In the genomic region with DNA sequence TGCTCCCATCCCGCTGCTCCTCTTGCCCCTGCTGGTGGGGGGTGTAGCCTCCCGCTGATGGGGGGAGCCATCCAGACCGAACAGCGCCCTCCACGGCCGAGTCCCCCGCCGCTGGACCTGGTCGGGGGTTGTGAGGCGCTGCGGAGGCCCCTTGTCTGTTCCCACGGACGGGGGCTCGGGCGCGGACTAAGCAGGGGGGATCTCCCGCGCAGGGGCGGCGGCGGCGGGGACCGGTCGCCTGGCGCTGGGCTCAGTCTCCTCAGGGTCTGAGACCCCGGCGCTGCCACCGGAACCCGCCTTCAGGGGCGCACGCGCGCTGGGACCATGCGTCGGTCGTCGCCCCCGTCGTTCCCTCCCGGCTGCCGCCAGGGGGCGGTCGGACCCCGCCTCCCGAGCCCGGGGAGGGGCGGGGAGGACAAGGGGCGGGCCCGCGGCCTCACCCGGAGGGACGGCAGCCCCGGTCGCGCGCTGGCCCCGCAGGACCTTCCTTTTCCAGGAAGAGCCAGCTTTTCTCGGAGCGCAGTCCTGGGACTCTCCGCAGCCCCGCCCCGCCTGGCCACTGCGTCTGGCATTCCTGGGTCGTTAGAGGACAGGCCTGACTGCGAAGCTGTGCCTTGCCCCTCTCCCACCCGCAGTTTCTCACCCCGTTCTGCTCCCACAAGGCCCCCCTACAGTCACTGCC, we compare ENCODE assay signal across 7 cellular contexts. TPM values are rescaled to one million over a fixed set of nuclear protein-coding genes. Genes with fewer than 3 reads are reported as not detected.
DNase-seq lines count a peak whose midpoint lies in the region; ATAC-seq and TF ChIP-seq lines count a peak whose summit lies in the region.

No MANE protein-coding gene starts in this region.

- H3K9me3 ChIP-seq in iPS-18a (ENCODE audit: control insufficient read depth, low read depth, low read length): no peaks in the 10 kb centered on the region
- no peaks in the 10 kb centered on the region for H3K9me3 ChIP-seq in skeletal muscle tissue (ENCODE audit: control insufficient read depth in 3 of 3, low read length in 3 of 3)

- H3K27me3 ChIP-seq in brain microvascular endothelial cell (replicated peaks) (no peaks in the 10 kb centered on the region), iPS-18a (ENCODE audit: control insufficient read depth, insufficient read depth, low read length) (peaks cover 8% of the 10 kb centered on the region), skeletal muscle tissue (ENCODE audit: control insufficient read depth in 3 of 3, insufficient read depth in 3 of 3, low read length in 3 of 3) (no peaks in the 10 kb centered on the region)

- H3K4me1 ChIP-seq in iPS-18a (ENCODE audit: control insufficient read depth, low read depth, low read length) (peaks cover 9% of the 10 kb centered on the region), skeletal muscle tissue (ENCODE audit: control insufficient read depth in 3 of 3, insufficient read depth in 3 of 3, low read length in 3 of 3) (peaks cover 23 to 35% (median 27%) of the 10 kb centered on the region in 3 donors)

- peak overlapping the region; percentile 98 for H3K4me3 ChIP-seq in GM12865 (ENCODE audit: low read depth, low read length)
- peak overlapping the region; percentile 80 for H3K4me3 ChIP-seq in brain microvascular endothelial cell (ENCODE audit: low read depth, low read length)
- peak overlapping the region; percentile 69 for H3K4me3 ChIP-seq in iPS-18a (ENCODE audit: low read length)
- peak overlapping the region; percentile 77 to 91 (median 81) for H3K4me3 ChIP-seq in skeletal muscle tissue (ENCODE audit: low read length in 3 of 3)

- TF ChIP-seq CTCF in GM12865 (IDR thresholded peaks at IDR 0.05; ENCODE audit: insufficient read depth, low read depth, low read length, missing control alignments) (peak; percentile 89), brain microvascular endothelial cell (IDR thresholded peaks at IDR 0.05; ENCODE audit: low read depth, low read length, missing control alignments) (peak; percentile 56)

- H3K27ac ChIP-seq in brain microvascular endothelial cell (peak overlapping the region; percentile 34), iPS-18a (ENCODE audit: low read length) (no peak overlapping the region), skeletal muscle tissue (ENCODE audit: low read depth, low read length) (peak overlapping the region; percentile 80)

- H3K9ac ChIP-seq in iPS-18a (ENCODE audit: low read length) (peak overlapping the region; percentile 54), skeletal muscle tissue (ENCODE audit: low read depth in 1 of 3, low read length in 3 of 3) (peak overlapping the region; percentile 77 to 90 (median 77))

- in situ Hi-C loops in brain microvascular endothelial cell (cut with HindIII; ENCODE audit: low pct_ligation_motif_present, low sequenced_read_pairs): no loop called here

- ATAC-seq in HG02571 (IDR thresholded peaks at IDR 0.05; ENCODE audit: unreplicated experiment): peak; percentile 80

- peak; percentile 89 for DNase-seq in GM12865 (ENCODE audit: low read depth)
- peak; percentile 73 for DNase-seq in NCI-H1092 treated with DMSO at 0.1 percent for 48 hours (lab: John Stamatoyannopoulos, UW)
- peak; percentile 92 for DNase-seq in UCSD-AML1 (lab: John Stamatoyannopoulos, UW; ENCODE audit: unreplicated experiment)
- DNase-seq in brain microvascular endothelial cell: peak; percentile 54

- H3K36me3 ChIP-seq in brain microvascular endothelial cell (replicated peaks) (no peaks in the 10 kb centered on the region), iPS-18a (ENCODE audit: control insufficient read depth, low read depth, low read length) (no peaks in the 10 kb centered on the region), skeletal muscle tissue (ENCODE audit: control insufficient read depth in 3 of 3, insufficient read depth in 3 of 3, low read length in 3 of 3) (peaks cover 0 to 4% (median 3%) of the 10 kb centered on the region in 3 donors)

RNA-seq across cellular contexts. Expression of gene IL32, which starts 6.3 kb away (rescaled TPM):
- total RNA-seq in skeletal muscle tissue: 25.1 TPM

RNA-seq across cellular contexts. Expression of gene MMP25, which starts 12.8 kb away (rescaled TPM):
- total RNA-seq in skeletal muscle tissue: 0.52 TPM

RNA-seq across cellular contexts. Expression of gene BICDL2, which starts 22.4 kb away (rescaled TPM):
- not detected for total RNA-seq in skeletal muscle tissue

RNA-seq across cellular contexts. Expression of gene THOC6, which starts 35.3 kb away (rescaled TPM):
- 15.7 TPM for total RNA-seq in skeletal muscle tissue

RNA-seq across cellular contexts. Expression of gene HCFC1R1, which starts 35.4 kb away (rescaled TPM):
- 14.1 TPM for total RNA-seq in skeletal muscle tissue
